Comparison of ENCODE assay signal across 8 cellular contexts in genomic region chr7:149873074-149873967, GRCh38. TPM values are rescaled to one million over a fixed set of nuclear protein-coding genes. Genes with fewer than 3 reads are reported as not detected.
DNase-seq lines count a peak whose midpoint lies in the region; ATAC-seq and FAIRE-seq lines count a peak whose summit lies in the region.

No MANE protein-coding gene starts in this region.

- H3K4me1 ChIP-seq in endocrine pancreas (ENCODE audit: control insufficient read depth, insufficient read depth, low read length) (no peaks in the 10 kb centered on the region), mesodermal cell (ENCODE audit: control insufficient read depth, insufficient read depth, low read length, poor library complexity, severe bottlenecking) (no peaks in the 10 kb centered on the region)

- peak overlapping the region; percentile 27 for H3K9ac ChIP-seq in endocrine pancreas (ENCODE audit: control insufficient read depth, insufficient read depth, low read length)

- H3K4me3 ChIP-seq in endocrine pancreas (ENCODE audit: control insufficient read depth, insufficient read depth, low read length): peak overlapping the region; percentile 78
- peak overlapping the region; percentile 71 for H3K4me3 ChIP-seq in mesodermal cell (ENCODE audit: extremely low read depth, insufficient read depth, low read length, poor library complexity, severe bottlenecking)

- no peaks in the 10 kb centered on the region for H3K9me3 ChIP-seq in endocrine pancreas (ENCODE audit: control insufficient read depth, low read length)
- H3K9me3 ChIP-seq in mesodermal cell (ENCODE audit: control insufficient read depth, low read length): no peaks in the 10 kb centered on the region

- DNase-seq in CMK (ENCODE audit: low read depth) (peak; percentile 61), HTR-8/SVneo (ENCODE audit: insufficient read length, low spot score) (peak; percentile 98), NOMO-1 (lab: John Stamatoyannopoulos, UW; ENCODE audit: unreplicated experiment in 2 of 2) (peak; percentile 38 to 58)
- DNase-seq in activated CD8-positive, alpha-beta memory T cell treated with anti-CD3 and anti-CD28 coated beads, Interleukin-2, amount 50 U/mL, for 24 hours (ENCODE audit: extremely low read depth): peak; percentile 78
- DNase-seq in stimulated activated CD8-positive, alpha-beta memory T cell treated with anti-CD3 and anti-CD28 coated beads, Interleukin-12 subunit alpha, Interleukin-12 subunit beta, amount 100 ng/mL, for 4 hours (ENCODE audit: low read depth): peak; percentile 86

- H3K27ac ChIP-seq in mesodermal cell (ENCODE audit: low read depth, low read length, severe bottlenecking): peak overlapping the region; percentile 57

- FAIRE-seq in HTR-8/SVneo (lab: Jason Lieb, UNC): no peak

- H3K27me3 ChIP-seq in endocrine pancreas (ENCODE audit: control insufficient read depth, insufficient read depth, low read length): no peaks in the 10 kb centered on the region

- ATAC-seq in GM21390 (IDR thresholded peaks at IDR 0.05; ENCODE audit: unreplicated experiment): peak; percentile 90

- H3K36me3 ChIP-seq in endocrine pancreas (ENCODE audit: control insufficient read depth, insufficient read depth, low read length): no peaks in the 10 kb centered on the region
- H3K36me3 ChIP-seq in mesodermal cell (ENCODE audit: control insufficient read depth, insufficient read depth, low read length): no peaks in the 10 kb centered on the region

- 1% methylated on average over 74 to 80 of the region's 93 CpGs for WGBS in mesodermal cell (ENCODE audit: insufficient coverage in 2 of 2), 2 experiments

RNA-seq across cellular contexts. Expression of gene ATP6V0E2, which starts 0.4 kb away (rescaled TPM):
- 10.2 TPM for polyA plus RNA-seq in mesodermal cell (2013, experiment 1 of 2)
- polyA plus RNA-seq in mesodermal cell (2013, experiment 2 of 2): 8.3 TPM

RNA-seq across cellular contexts. Expression of gene ZNF862, which starts 35.1 kb away (rescaled TPM):
- 10.2 TPM for polyA plus RNA-seq in mesodermal cell (2013, experiment 1 of 2)
- 8.8 TPM for polyA plus RNA-seq in mesodermal cell (2013, experiment 2 of 2)

Comparison
In these comparisons a context has a peak if more than half of its experiments do, and no peak if none do; other contexts are left out.
1. Peak in every context shown above with its lines: DNase-seq, ATAC-seq, H3K4me3 ChIP-seq and H3K27ac ChIP-seq.
2. DNase-seq: peak in every context shown above with its lines; median percentile 98 in HTR-8/SVneo; 86 in stimulated activated CD8-positive, alpha-beta memory T cell treated with anti-CD3 and anti-CD28 coated beads, Interleukin-12 subunit alpha, Interleukin-12 subunit beta, amount 100 ng/mL, for 4 hours; 78 in activated CD8-positive, alpha-beta memory T cell treated with anti-CD3 and anti-CD28 coated beads, Interleukin-2, amount 50 U/mL, for 24 hours; 61 in CMK; 48 in NOMO-1.